Comparison of ENCODE assay signal across 8 cellular contexts in genomic region chr17:20009302-20010098, GRCh38. TPM values are rescaled to one million over a fixed set of nuclear protein-coding genes. Genes with fewer than 3 reads are reported as not detected.
A peak's percentile ranks its signal among the peaks of the same experiment; 100 is the strongest.
DNase-seq lines count a peak whose midpoint lies in the region; ATAC-seq and TF ChIP-seq lines count a peak whose summit lies in the region.

A gene with protein sequence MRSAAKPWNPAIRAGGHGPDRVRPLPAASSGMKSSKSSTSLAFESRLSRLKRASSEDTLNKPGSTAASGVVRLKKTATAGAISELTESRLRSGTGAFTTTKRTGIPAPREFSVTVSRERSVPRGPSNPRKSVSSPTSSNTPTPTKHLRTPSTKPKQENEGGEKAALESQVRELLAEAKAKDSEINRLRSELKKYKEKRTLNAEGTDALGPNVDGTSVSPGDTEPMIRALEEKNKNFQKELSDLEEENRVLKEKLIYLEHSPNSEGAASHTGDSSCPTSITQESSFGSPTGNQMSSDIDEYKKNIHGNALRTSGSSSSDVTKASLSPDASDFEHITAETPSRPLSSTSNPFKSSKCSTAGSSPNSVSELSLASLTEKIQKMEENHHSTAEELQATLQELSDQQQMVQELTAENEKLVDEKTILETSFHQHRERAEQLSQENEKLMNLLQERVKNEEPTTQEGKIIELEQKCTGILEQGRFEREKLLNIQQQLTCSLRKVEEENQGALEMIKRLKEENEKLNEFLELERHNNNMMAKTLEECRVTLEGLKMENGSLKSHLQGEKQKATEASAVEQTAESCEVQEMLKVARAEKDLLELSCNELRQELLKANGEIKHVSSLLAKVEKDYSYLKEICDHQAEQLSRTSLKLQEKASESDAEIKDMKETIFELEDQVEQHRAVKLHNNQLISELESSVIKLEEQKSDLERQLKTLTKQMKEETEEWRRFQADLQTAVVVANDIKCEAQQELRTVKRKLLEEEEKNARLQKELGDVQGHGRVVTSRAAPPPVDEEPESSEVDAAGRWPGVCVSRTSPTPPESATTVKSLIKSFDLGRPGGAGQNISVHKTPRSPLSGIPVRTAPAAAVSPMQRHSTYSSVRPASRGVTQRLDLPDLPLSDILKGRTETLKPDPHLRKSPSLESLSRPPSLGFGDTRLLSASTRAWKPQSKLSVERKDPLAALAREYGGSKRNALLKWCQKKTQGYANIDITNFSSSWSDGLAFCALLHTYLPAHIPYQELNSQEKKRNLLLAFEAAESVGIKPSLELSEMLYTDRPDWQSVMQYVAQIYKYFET (plus strand): TSS chr17:20009359. CDS start chr17:20096652, 87,293 bp downstream.

- peak within 1 kb of the TSS; percentile 32 for H3K9ac ChIP-seq in fibroblast of lung (ENCODE audit: insufficient read depth, low read length)

- H3K9me3 ChIP-seq in Panc1 (ENCODE audit: control insufficient read depth, insufficient read depth, low read depth, low read length) (0 out of 2 replicates have a peak, but pooled peaks cover 7% of the 10 kb centered on the region), fibroblast of lung (ENCODE audit: control insufficient read depth, insufficient read depth, low read depth, low read length) (no peaks in the 10 kb centered on the region)

- peaks cover 14% of the 10 kb centered on the region for H3K4me1 Mint-ChIP-seq in activated T-cell treated with anti-CD3 and anti-CD28 coated beads, Interleukin-2, amount 50 U/mL, for 24 hours (ENCODE audit: low read depth)
- H3K4me1 Mint-ChIP-seq in natural killer cell = peaks cover 16 to 17% of the 10 kb centered on the region in 2 donors

- peak within 1 kb of the TSS; percentile 70 to 87 for H3K4me3 ChIP-seq in Panc1 (ENCODE audit: low read depth in 2 of 2, low read length in 2 of 2)
- H3K4me3 ChIP-seq in fibroblast of lung (replicated peaks in 1 of 4; ENCODE audit: control extremely low read depth in 1 of 4, insufficient read depth in 1 of 4, low read depth in 3 of 4, low read length in 4 of 4) = peak within 1 kb of the TSS; percentile 43 to 77 (median 71)

- in situ Hi-C loops in Panc1 (cut with HindIII; ENCODE audit: low pct_unique_long_range_greater_than_20kb, low sequenced_read_pairs) = no loop called here

- peak; percentile 62 for DNase-seq in CMK (ENCODE audit: low read depth)
- DNase-seq in HT1080 (ENCODE audit: low read depth) = peak; percentile 83
- DNase-seq in Panc1 (ENCODE audit: low read depth, low spot score) = peak; percentile 48
- peak; percentile 95 for DNase-seq in activated T-cell treated with anti-CD3 and anti-CD28 coated beads, Interleukin-2, amount 50 U/mL, for 24 hours
- peak; percentile 41 to 48 for DNase-seq in fibroblast of lung (ENCODE audit: low read depth in 2 of 2)
- peak; percentile 88 for DNase-seq in natural killer cell
- DNase-seq in stimulated activated naive CD8-positive, alpha-beta T cell treated with anti-CD3 and anti-CD28 coated beads, Interleukin-15, Interleukin-2, amounts not matched to agents 100 U/mL and 50 U/mL, for 24 hours = peak; percentile 89

- no peaks in the 10 kb centered on the region for H3K79me2 ChIP-seq in fibroblast of lung (ENCODE audit: control insufficient read depth, insufficient read depth, low read length)

- POLR2A ChIA-PET in Panc1 (lab: Charles Lee) = no interaction called here

- H3K27me3 ChIP-seq in Panc1 (ENCODE audit: control insufficient read depth, insufficient read depth, low read length) = no peaks in the 10 kb centered on the region
- H3K27me3 ChIP-seq in fibroblast of lung (ENCODE audit: control insufficient read depth, insufficient read depth, low read length) = peaks cover 9% of the 10 kb centered on the region

- TF ChIP-seq CTCF in Panc1 (IDR thresholded peaks at IDR 0.05) (peak; percentile 99), fibroblast of lung (conservative IDR thresholded peaks at IDR 0.05 in 1 of 2, IDR thresholded peaks at IDR 0.05 in 1 of 2; ENCODE audit: low read depth in 1 of 2, low read length in 2 of 2) (peak in 1 of 2 donors; percentile 48), natural killer cell (IDR thresholded peaks at IDR 0.05) (peak; percentile 99)

- H3K4me2 ChIP-seq in fibroblast of lung (ENCODE audit: extremely low read depth, insufficient read depth, low read length) = peak within 1 kb of the TSS; percentile 99

- H3K4me1 ChIP-seq in Panc1 (ENCODE audit: control insufficient read depth, insufficient read depth, low read length) (no peaks in the 10 kb centered on the region; the same call in 1 of the 2 replicates), fibroblast of lung (ENCODE audit: control insufficient read depth, extremely low read depth, insufficient read depth, low read length) (peaks cover 3% of the 10 kb centered on the region)

- H3K27me3 Mint-ChIP-seq in activated T-cell treated with anti-CD3 and anti-CD28 coated beads, Interleukin-2, amount 50 U/mL, for 24 hours = peaks cover 55% of the 10 kb centered on the region
- peaks cover 47 to 70% of the 10 kb centered on the region in 2 donors for H3K27me3 Mint-ChIP-seq in natural killer cell (ENCODE audit: low read depth in 2 of 2)

- H3K9me3 Mint-ChIP-seq in activated T-cell treated with anti-CD3 and anti-CD28 coated beads, Interleukin-2, amount 50 U/mL, for 24 hours = no peaks in the 10 kb centered on the region
- no peaks in the 10 kb centered on the region for H3K9me3 Mint-ChIP-seq in natural killer cell

- H3K27ac ChIP-seq in Panc1 (ENCODE audit: low read length) (peak within 1 kb of the TSS; percentile 96), fibroblast of lung (ENCODE audit: insufficient read depth, low read length) (no peak within 1 kb of the TSS)

- no peaks in the 10 kb centered on the region for H3K36me3 Mint-ChIP-seq in activated T-cell treated with anti-CD3 and anti-CD28 coated beads, Interleukin-2, amount 50 U/mL, for 24 hours (ENCODE audit: low read depth)
- no peaks in the 10 kb centered on the region for H3K36me3 Mint-ChIP-seq in natural killer cell

- BruUV-seq in Panc1 (replicated peaks; lab: Mats Ljungman, UMichigan) = no TSS peak

- intact Hi-C loops in Panc1 (cut with micrococcal nuclease; ENCODE audit: unreplicated experiment) = loop anchor here (5.0 kb wide), 1 partner anchor 83 kb away; no protein-coding TSS in a partner anchor
- intact Hi-C loops in natural killer cell (cut with micrococcal nuclease) = no loop called here

- CTCF ChIA-PET in Panc1 (lab: Charles Lee) = interaction anchor here (0.6 kb wide), 3 partner anchors 9 to 69 kb away, joined by 3 to 6 read pairs (median 4); no protein-coding TSS in a partner anchor

- peak; percentile 88 for ATAC-seq in GM21360 (IDR thresholded peaks at IDR 0.05; ENCODE audit: unreplicated experiment)
- peak; percentile 90 for ATAC-seq in Panc1
- peak; percentile 97 to 99 (median 99) for ATAC-seq in natural killer cell
- ATAC-seq in stimulated activated naive CD8-positive, alpha-beta T cell treated with anti-CD3 and anti-CD28 coated beads, Interleukin-15, Interleukin-2, amounts not matched to agents 100 U/mL and 50 U/mL, for 24 hours = peak; percentile 99

- H2AFZ ChIP-seq in fibroblast of lung (ENCODE audit: low read length) = peak within 1 kb of the TSS; percentile 94

- H3K27ac Mint-ChIP-seq in activated T-cell treated with anti-CD3 and anti-CD28 coated beads, Interleukin-2, amount 50 U/mL, for 24 hours = no peak within 1 kb of the TSS
- H3K27ac Mint-ChIP-seq in natural killer cell = peak within 1 kb of the TSS in 1 of 2 donors; percentile 67

- H3K36me3 ChIP-seq in Panc1 (ENCODE audit: control insufficient read depth, insufficient read depth, low read length) = no peaks in the 10 kb centered on the region
- H3K36me3 ChIP-seq in fibroblast of lung (ENCODE audit: control insufficient read depth, insufficient read depth, low read length) = no peaks in the 10 kb centered on the region

- H4K20me1 ChIP-seq in fibroblast of lung (ENCODE audit: control insufficient read depth, extremely low read depth, insufficient read depth, low read length) = no peaks in the 10 kb centered on the region

- peak within 1 kb of the TSS; percentile 80 for H3K4me3 Mint-ChIP-seq in activated T-cell treated with anti-CD3 and anti-CD28 coated beads, Interleukin-2, amount 50 U/mL, for 24 hours
- H3K4me3 Mint-ChIP-seq in natural killer cell = peak within 1 kb of the TSS; percentile 89

RNA-seq across cellular contexts. Expression of the gene that starts here (rescaled TPM):
- 31.4 and 45.4 TPM in 2 replicates for total RNA-seq in HT1080 (2014; rRNA removed; shearing (Covaris generic))
- polyA plus RNA-seq in HT1080 (2015; cell fraction: cytosol; rRNA removed) = 14.6 and 20.4 TPM in 2 replicates
- polyA plus RNA-seq in HT1080 (2015; cell fraction: nucleus; rRNA removed) = 13.2 and 19.2 TPM in 2 replicates
- 80.8 TPM for total RNA-seq in Panc1 (2021; ENCODE audit: unreplicated experiment)
- 35.0 TPM for polyA plus RNA-seq in Panc1 (2012; ENCODE audit: insufficient read length)
- total RNA-seq in fibroblast of lung = 24.4 and 30.9 TPM in 2 replicates
- 13.4 TPM in 2 replicates for polyA plus RNA-seq in fibroblast of lung
- 13.5 and 14.9 TPM in 2 replicates for polyA plus RNA-seq in fibroblast of lung (2012)
- 10.2 and 19.4 TPM in 2 replicates for polyA minus RNA-seq in fibroblast of lung (ENCODE audit: low replicate concordance)
- total RNA-seq in natural killer cell = 10 to 100 TPM; 29.3 to 45.1 (median 37.2) TPM

Comparison
In these comparisons a context has a peak if more than half of its experiments do, and no peak if none do; other contexts are left out.
1. DNase-seq: peak in every context shown above with its lines; median percentile 95 in activated T-cell treated with anti-CD3 and anti-CD28 coated beads, Interleukin-2, amount 50 U/mL, for 24 hours; 89 in stimulated activated naive CD8-positive, alpha-beta T cell treated with anti-CD3 and anti-CD28 coated beads, Interleukin-15, Interleukin-2, amounts not matched to agents 100 U/mL and 50 U/mL, for 24 hours; 88 in natural killer cell; 83 in HT1080; 62 in CMK; 48 in Panc1; 44 in fibroblast of lung.